In genomic region chr17:30600830-30601494, GRCh38 we compare ENCODE assay signal across 8 cellular contexts.
A peak's percentile ranks its signal among the peaks of the same experiment; 100 is the strongest.
DNase-seq lines count a peak whose midpoint lies in the region; ATAC-seq and TF ChIP-seq lines count a peak whose summit lies in the region.

No MANE protein-coding gene starts in this region.

- peak; percentile 14 for ATAC-seq in GM19372 (IDR thresholded peaks at IDR 0.05; ENCODE audit: low read depth, unreplicated experiment)

- no peaks in the 10 kb centered on the region for H3K36me3 Mint-ChIP-seq in activated CD4-positive, alpha-beta memory T cell treated with anti-CD3 and anti-CD28 coated beads, Interleukin-2, amount 10 ng/mL, durations not matched to agents 7 days and 5 days (ENCODE audit: low read depth)

- POLR2A ChIA-PET in activated CD4-positive, alpha-beta memory T cell treated with anti-CD3 and anti-CD28 coated beads, Interleukin-2, amount 10 ng/mL, durations not matched to agents 7 days and 5 days (lab: Charles Lee): interaction anchor here (1.1 kb wide), 1 partner anchor 124 kb away, joined by 3 read pairs; the partner anchor contains the start of gene GOSR1

- TF ChIP-seq POLR2A in transverse colon (IDR thresholded peaks at IDR 0.05): no peak

- peak overlapping the region; percentile 80 for H3K4me3 ChIP-seq in Jurkat, Clone E6-1 (ENCODE audit: low read length)
- H3K4me3 ChIP-seq in esophagus (ENCODE audit: low read depth in 1 of 2, low read length in 2 of 2) (peak overlapping the region; percentile 68 to 79), muscle layer of colon (ENCODE audit: low read depth in 1 of 2, low read length in 2 of 2) (peak overlapping the region; percentile 51 to 91), transverse colon (peak overlapping the region; percentile 60 to 82 (median 72))

- H3K4me1 ChIP-seq in esophagus (ENCODE audit: control insufficient read depth in 2 of 2, insufficient read depth in 2 of 2, low read length in 1 of 2): peaks cover 0 to 3% of the 10 kb centered on the region in 2 donors
- H3K4me1 ChIP-seq in muscle layer of colon (ENCODE audit: insufficient read depth, low read length): no peaks in the 10 kb centered on the region
- H3K4me1 ChIP-seq in transverse colon: peaks cover 0 to 13% (median 7%) of the 10 kb centered on the region in 4 donors

- TF ChIP-seq EP300 in transverse colon (IDR thresholded peaks at IDR 0.05; ENCODE audit: low read depth): no peak

- no peak for TF ChIP-seq CTCF in transverse colon (IDR thresholded peaks at IDR 0.05)

- DNase-seq in Ammon's horn (ENCODE audit: low spot score): peak; percentile 21
- no peak for DNase-seq in Jurkat, Clone E6-1 (ENCODE audit: low read depth, low spot score)
- DNase-seq in activated CD4-positive, alpha-beta memory T cell treated with anti-CD3 and anti-CD28 coated beads, Interleukin-2, amount 10 ng/mL, durations not matched to agents 7 days and 5 days: peak; percentile 31
- DNase-seq in transverse colon: peak; percentile 36
- no peak for DNase-seq in SIG-M5 (lab: John Stamatoyannopoulos, UW)

- H3K9me3 Mint-ChIP-seq in activated CD4-positive, alpha-beta memory T cell treated with anti-CD3 and anti-CD28 coated beads, Interleukin-2, amount 10 ng/mL, durations not matched to agents 7 days and 5 days: no peaks in the 10 kb centered on the region

- no peaks in the 10 kb centered on the region for H3K9me3 ChIP-seq in esophagus (ENCODE audit: control insufficient read depth in 2 of 2, insufficient read depth in 1 of 2, low read depth in 1 of 2, low read length in 1 of 2)
- H3K9me3 ChIP-seq in muscle layer of colon (ENCODE audit: low read length): no peaks in the 10 kb centered on the region
- no peaks in the 10 kb centered on the region for H3K9me3 ChIP-seq in transverse colon

- in situ Hi-C loops in transverse colon (cut with MboI; ENCODE audit: low pct_ligation_motif_present in 1 of 4, low pct_unique_long_range_greater_than_20kb in 1 of 4, low sequenced_read_pairs in 3 of 4): no loop called here

- peaks cover 3% of the 10 kb centered on the region for H3K27me3 Mint-ChIP-seq in activated CD4-positive, alpha-beta memory T cell treated with anti-CD3 and anti-CD28 coated beads, Interleukin-2, amount 10 ng/mL, durations not matched to agents 7 days and 5 days

- peak overlapping the region; percentile 92 to 94 for H3K27ac ChIP-seq in esophagus (ENCODE audit: low read depth in 2 of 2, low read length in 1 of 2)
- H3K27ac ChIP-seq in muscle layer of colon (ENCODE audit: low read depth, low read length): peak overlapping the region; percentile 93
- peak overlapping the region; percentile 94 to 97 (median 96) for H3K27ac ChIP-seq in transverse colon

- CTCF ChIA-PET in activated CD4-positive, alpha-beta memory T cell treated with anti-CD3 and anti-CD28 coated beads, Interleukin-2, amount 10 ng/mL, durations not matched to agents 7 days and 5 days (lab: Charles Lee): interaction anchor here (1.4 kb wide), 1 partner anchor 114 kb away, joined by 5 read pairs; no protein-coding TSS in a partner anchor

- peak overlapping the region; percentile 81 for H3K27ac Mint-ChIP-seq in activated CD4-positive, alpha-beta memory T cell treated with anti-CD3 and anti-CD28 coated beads, Interleukin-2, amount 10 ng/mL, durations not matched to agents 7 days and 5 days

- no peaks in the 10 kb centered on the region for H3K27me3 ChIP-seq in esophagus (ENCODE audit: control insufficient read depth in 1 of 2, insufficient read depth in 2 of 2, low read length in 2 of 2)
- H3K27me3 ChIP-seq in muscle layer of colon (ENCODE audit: control insufficient read depth in 1 of 2, insufficient read depth in 2 of 2, low read length in 2 of 2): no peaks in the 10 kb centered on the region
- H3K27me3 ChIP-seq in transverse colon: no peaks in the 10 kb centered on the region

- H3K36me3 ChIP-seq in esophagus (ENCODE audit: control insufficient read depth in 2 of 2, insufficient read depth in 2 of 2, low read length in 1 of 2) (no peaks in the 10 kb centered on the region), muscle layer of colon (ENCODE audit: insufficient read depth, low read length) (no peaks in the 10 kb centered on the region), transverse colon (no peaks in the 10 kb centered on the region)

- H3K4me3 Mint-ChIP-seq in activated CD4-positive, alpha-beta memory T cell treated with anti-CD3 and anti-CD28 coated beads, Interleukin-2, amount 10 ng/mL, durations not matched to agents 7 days and 5 days: peak overlapping the region; percentile 96

- H3K4me1 Mint-ChIP-seq in activated CD4-positive, alpha-beta memory T cell treated with anti-CD3 and anti-CD28 coated beads, Interleukin-2, amount 10 ng/mL, durations not matched to agents 7 days and 5 days: peaks cover 30% of the 10 kb centered on the region

- intact Hi-C loops in transverse colon (cut with DNase I; ENCODE audit: low total_unique reads): no loop called here

- peak overlapping the region; percentile 86 for H3K9ac ChIP-seq in muscle layer of colon (ENCODE audit: low read length)

- WGBS in esophagus, 2 donors: 1% methylated on average over 49 of the region's 49 CpGs
- WGBS in transverse colon (ENCODE audit: low coverage in 1 of 2), 2 donors: 0% methylated on average over 35 of the region's 49 CpGs; no CpG with 5 or more reads in 1 of the 2 donors

Comparison
In these comparisons a context has a peak if more than half of its experiments do, and no peak if none do; other contexts are left out.
1. DNase-seq: peak in Ammon's horn (single experiment), activated CD4-positive, alpha-beta memory T cell treated with anti-CD3 and anti-CD28 coated beads, Interleukin-2, amount 10 ng/mL, durations not matched to agents 7 days and 5 days (single experiment) and transverse colon (single experiment); none in Jurkat, Clone E6-1 (single experiment) and SIG-M5 (single experiment).
2. Peak in every context shown above with its lines, with median percentiles within 50 percentile points of each other: H3K4me3 ChIP-seq and H3K27ac ChIP-seq.